ENCODE assay signal across 8 cellular contexts in the genomic region with DNA sequence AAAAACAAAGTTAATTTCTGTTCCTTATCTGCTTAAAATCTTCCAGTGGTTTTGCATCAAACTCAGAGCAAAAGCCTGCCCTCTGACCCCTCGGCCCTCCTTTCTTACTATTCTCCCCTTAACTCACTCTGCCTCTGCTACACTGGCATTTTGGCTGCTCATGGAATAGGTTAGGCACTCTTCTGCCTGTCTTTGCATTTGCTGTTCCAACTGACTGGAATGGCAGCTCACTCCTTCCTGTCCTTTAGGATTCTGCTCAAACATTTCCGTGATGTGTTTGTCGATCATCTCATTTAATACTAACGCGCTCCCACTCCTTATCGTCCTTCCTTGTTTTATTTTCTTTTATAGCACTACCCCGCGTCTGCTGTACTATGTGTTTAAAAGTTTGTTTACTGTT. TPM values are rescaled to one million over a fixed set of nuclear protein-coding genes. Genes with fewer than 3 reads are reported as not detected.
A peak's percentile ranks its signal among the peaks of the same experiment; 100 is the strongest.
DNase-seq lines count a peak whose midpoint lies in the region; ATAC-seq and TF ChIP-seq lines count a peak whose summit lies in the region.

No MANE protein-coding gene starts in this region.

- H3K4me1 ChIP-seq in ES-I3 (ENCODE audit: insufficient read depth, low read length): peaks cover 23% of the 10 kb centered on the region
- peaks cover 29 to 31% of the 10 kb centered on the region in 2 donors for H3K4me1 ChIP-seq in gastrocnemius medialis

- H3K27me3 ChIP-seq in gastrocnemius medialis: no peaks in the 10 kb centered on the region

- intact Hi-C loops in gastrocnemius medialis (cut with DNase I; ENCODE audit: low total_unique reads): loop anchor here (2.0 to 5.0 kb wide), 5 partner anchors 34 to 263 kb away; a partner anchor contains a TSS

- DNase-seq in OCI-M1 (lab: John Stamatoyannopoulos, UW) (peak; percentile 34), fibroblast of the aortic adventitia (ENCODE audit: low read depth) (peak; percentile 6), gastrocnemius medialis (no peak)
- no peak for DNase-seq in activated CD4-positive, alpha-beta T cell treated with anti-CD3 and anti-CD28 coated beads, Interleukin-2, amount 50 U/mL, for 4 hours

- H3K36me3 ChIP-seq in ES-I3 (ENCODE audit: insufficient read depth, low read length) (peaks cover 27% of the 10 kb centered on the region), gastrocnemius medialis (peaks cover 0 to 24% of the 10 kb centered on the region in 2 donors)

- H3K9ac ChIP-seq in ES-I3 (ENCODE audit: low read depth, low read length): peak overlapping the region; percentile 92

- H3K27ac ChIP-seq in gastrocnemius medialis: peak overlapping the region; percentile 91 to 98 (median 94)

- no peak for TF ChIP-seq POLR2A in gastrocnemius medialis (IDR thresholded peaks at IDR 0.05)

- ATAC-seq in gastrocnemius medialis (no peak), HG02623 (IDR thresholded peaks at IDR 0.05; ENCODE audit: unreplicated experiment) (no peak), GM21423 (IDR thresholded peaks at IDR 0.05; ENCODE audit: unreplicated experiment) (no peak), GM18517 (IDR thresholded peaks at IDR 0.05; ENCODE audit: unreplicated experiment) (no peak)

- H3K4me3 ChIP-seq in fibroblast of the aortic adventitia (ENCODE audit: low read depth, low read length) (peak overlapping the region; percentile 98), gastrocnemius medialis (peak overlapping the region; percentile 80 to 97 (median 87))

- H3K9me3 ChIP-seq in ES-I3 (ENCODE audit: control insufficient read depth, insufficient read depth, low read length) (no peaks in the 10 kb centered on the region), gastrocnemius medialis (no peaks in the 10 kb centered on the region)

- in situ Hi-C loops in gastrocnemius medialis (cut with MboI; ENCODE audit: low sequenced_read_pairs in 4 of 4): no loop called here

- no peak for TF ChIP-seq CTCF in fibroblast of the aortic adventitia (IDR thresholded peaks at IDR 0.05; ENCODE audit: insufficient read depth, low read length)
- no peak for TF ChIP-seq CTCF in gastrocnemius medialis (IDR thresholded peaks at IDR 0.05 in 4 of 5, conservative IDR thresholded peaks at IDR 0.05 in 1 of 5)

RNA-seq across cellular contexts. Expression of a gene that starts 0.8 kb away (rescaled TPM):
- 64.3 and 104 TPM in 2 replicates for total RNA-seq in fibroblast of the aortic adventitia (ENCODE audit: low replicate concordance)
- 10 to 100 TPM; 43.2 to 75.0 (median 51.9) TPM for total RNA-seq in gastrocnemius medialis

RNA-seq across cellular contexts. Expression of a gene that starts 0.9 kb away (rescaled TPM):
- 11.1 and 37.9 TPM in 2 replicates for total RNA-seq in fibroblast of the aortic adventitia (ENCODE audit: low replicate concordance)
- total RNA-seq in gastrocnemius medialis: 10 to 100 TPM; 13.7 to 24.0 (median 19.9) TPM

RNA-seq across cellular contexts. Expression of a gene that starts 34.3 kb away (rescaled TPM):
- total RNA-seq in fibroblast of the aortic adventitia (ENCODE audit: low replicate concordance): 17.7 and 27.6 TPM in 2 replicates
- total RNA-seq in gastrocnemius medialis: 10 to 100 TPM; 19.9 to 33.1 (median 24.1) TPM

RNA-seq across cellular contexts. Expression of a gene that starts 42.1 kb away (rescaled TPM):
- total RNA-seq in fibroblast of the aortic adventitia (ENCODE audit: low replicate concordance) (not detected in 2 replicates), gastrocnemius medialis (not detected)

Comparison
In these comparisons a context has a peak if more than half of its experiments do, and no peak if none do; other contexts are left out.
1. DNase-seq: peak in OCI-M1 (single experiment) and fibroblast of the aortic adventitia (single experiment); none in gastrocnemius medialis (0 of 2) and activated CD4-positive, alpha-beta T cell treated with anti-CD3 and anti-CD28 coated beads, Interleukin-2, amount 50 U/mL, for 4 hours (0 of 2).